9 cellular contexts compared by ENCODE assay signal in genomic region chr5:120655828-120656435, GRCh38.
DNase-seq lines count a peak whose midpoint lies in the region; ATAC-seq and TF ChIP-seq lines count a peak whose summit lies in the region.
"Had no signal": no experiment of that assay in that cellular context is flagged by ENCODE, and none has a peak within 500 bp of the region (broad histone marks: within the 10 kb centered on the region; RNA-seq: fewer than 3 reads in every experiment).

No MANE protein-coding gene starts in this region.

- no peak overlapping the region for H3K4me2 ChIP-seq in parathyroid adenoma (ENCODE audit: low read length)

- no peaks in the 10 kb centered on the region for H3K4me1 ChIP-seq in heart left ventricle
- H3K4me1 ChIP-seq in parathyroid adenoma, result no peaks in the 10 kb centered on the region

- no peak overlapping the region for H3K9ac ChIP-seq in parathyroid adenoma

- no peaks in the 10 kb centered on the region for H3K79me2 ChIP-seq in parathyroid adenoma

- H3K4me1 Mint-ChIP-seq in endothelial cell (ENCODE audit: unreplicated experiment), result no peaks in the 10 kb centered on the region

- H3K27ac ChIP-seq in heart left ventricle (no peak overlapping the region), parathyroid adenoma (no peak overlapping the region)

- H3K27me3 ChIP-seq in heart left ventricle (no peaks in the 10 kb centered on the region), parathyroid adenoma (ENCODE audit: control insufficient read depth, insufficient read depth, low read length) (no peaks in the 10 kb centered on the region)

- no peak overlapping the region for H3K4me3 Mint-ChIP-seq in endothelial cell (ENCODE audit: unreplicated experiment)
- H3K4me3 Mint-ChIP-seq: stimulated activated naive CD8-positive, alpha-beta T cell treated with anti-CD3 and anti-CD28 coated beads, Interleukin-15, Interleukin-2, amounts not matched to agents 100 ng/mL and 50 ng/mL, for 24 hours had no signal

- DNase-seq in heart left ventricle, result no peak
- no peak for DNase-seq in cardiac septum (ENCODE audit: low spot score)
- peak; percentile 25 for DNase-seq in HCEC 1CT
- peak; percentile 6 for DNase-seq in NCI-H2227 treated with DMSO at 0.1 percent for 48 hours (lab: John Stamatoyannopoulos, UW)
- DNase-seq in endothelial cell (ENCODE audit: low spot score), result peak; percentile 51
- DNase-seq in activated T-cell treated with anti-CD3 and anti-CD28 coated beads for 4 hours, result no peak
- no peak for DNase-seq in activated CD4-positive, alpha-beta T cell treated with anti-CD3 and anti-CD28 coated beads for 4 hours

- no peaks in the 10 kb centered on the region for H3K36me3 Mint-ChIP-seq in endothelial cell (ENCODE audit: low read depth, unreplicated experiment)

- H3K27me3 Mint-ChIP-seq in endothelial cell (ENCODE audit: unreplicated experiment), result no peaks in the 10 kb centered on the region
- H3K27me3 Mint-ChIP-seq: stimulated activated naive CD8-positive, alpha-beta T cell treated with anti-CD3 and anti-CD28 coated beads, Interleukin-15, Interleukin-2, amounts not matched to agents 100 ng/mL and 50 ng/mL, for 24 hours had no signal

- no peak overlapping the region for H3K27ac Mint-ChIP-seq in endothelial cell (ENCODE audit: unreplicated experiment)
- H3K27ac Mint-ChIP-seq: stimulated activated naive CD8-positive, alpha-beta T cell treated with anti-CD3 and anti-CD28 coated beads, Interleukin-15, Interleukin-2, amounts not matched to agents 100 ng/mL and 50 ng/mL, for 24 hours had no signal

- TF ChIP-seq CTCF in heart left ventricle (IDR thresholded peaks at IDR 0.05) (peak in 9 of 12 donors; percentile 7 to 39 (median 34)), endothelial cell (IDR thresholded peaks at IDR 0.05; ENCODE audit: unreplicated experiment) (peak; percentile 52), parathyroid adenoma (IDR thresholded peaks at IDR 0.05) (peak; percentile 17)

- no peaks in the 10 kb centered on the region for H3K9me3 Mint-ChIP-seq in endothelial cell (ENCODE audit: unreplicated experiment)
- H3K9me3 Mint-ChIP-seq: stimulated activated naive CD8-positive, alpha-beta T cell treated with anti-CD3 and anti-CD28 coated beads, Interleukin-15, Interleukin-2, amounts not matched to agents 100 ng/mL and 50 ng/mL, for 24 hours had no signal

- ATAC-seq in heart left ventricle, result no peak

- WGBS in heart left ventricle, 4 donors, result 45 to 56% (median 47%) methylated on average over 5 of the region's 5 CpGs

- no peaks in the 10 kb centered on the region for H3K36me3 ChIP-seq in heart left ventricle
- H3K36me3 ChIP-seq in parathyroid adenoma (ENCODE audit: control insufficient read depth, insufficient read depth, low read length), result no peaks in the 10 kb centered on the region

- no peak for TF ChIP-seq POLR2A in heart left ventricle (IDR thresholded peaks at IDR 0.05)

- H3K4me3 ChIP-seq in heart left ventricle (no peak overlapping the region), parathyroid adenoma (ENCODE audit: low read depth, low read length) (no peak overlapping the region)

- intact Hi-C loops in heart left ventricle (cut with DNase I) (no loop called here), cardiac septum (cut with DNase I) (no loop called here)

- no peak overlapping the region for H2AFZ ChIP-seq in parathyroid adenoma

- no peaks in the 10 kb centered on the region for H3K9me3 ChIP-seq in heart left ventricle
- no peaks in the 10 kb centered on the region for H3K9me3 ChIP-seq in parathyroid adenoma (ENCODE audit: control insufficient read depth, low read length)

Comparison
In these comparisons a context has a peak if more than half of its experiments do, and no peak if none do; other contexts are left out.
1. DNase-seq: peak in HCEC 1CT (single experiment), NCI-H2227 treated with DMSO at 0.1 percent for 48 hours (single experiment) and endothelial cell (single experiment); none in heart left ventricle (0 of 5), cardiac septum (single experiment), activated T-cell treated with anti-CD3 and anti-CD28 coated beads for 4 hours (single experiment) and activated CD4-positive, alpha-beta T cell treated with anti-CD3 and anti-CD28 coated beads for 4 hours (0 of 2).
2. Peak in every context shown above with its lines, with median percentiles within 50 percentile points of each other: CTCF ChIP-seq.